ENCODE assay signal across 8 cellular contexts in the genomic region with DNA sequence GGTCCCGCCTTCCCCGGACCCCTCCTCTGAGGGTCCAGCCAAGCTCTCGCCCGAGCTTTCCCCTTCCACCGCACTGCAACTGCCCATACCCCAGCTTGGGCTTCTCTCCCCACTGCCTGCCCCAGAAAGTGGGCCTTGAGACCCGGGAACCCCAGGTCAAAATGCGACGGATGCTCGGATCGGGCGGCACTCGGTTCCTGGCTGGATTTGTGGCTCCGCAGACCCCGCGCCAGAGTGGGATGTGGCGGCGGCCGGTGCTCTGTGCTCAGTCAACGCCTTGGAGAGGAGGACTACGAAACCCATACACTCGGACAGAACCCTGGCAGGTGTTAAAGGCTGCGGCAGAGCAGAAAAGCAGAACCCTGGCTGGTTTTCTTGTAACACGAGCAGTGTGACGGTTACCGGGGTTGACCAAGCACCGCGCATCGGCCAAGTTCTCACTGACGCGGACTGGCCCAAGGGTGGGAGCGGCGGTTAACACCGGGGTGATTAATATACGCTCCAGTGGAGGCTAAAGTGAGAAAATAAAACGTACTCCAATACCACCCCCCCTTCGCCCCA. TPM values are rescaled to one million over a fixed set of nuclear protein-coding genes. Genes with fewer than 3 reads are reported as not detected.
DNase-seq lines count a peak whose midpoint lies in the region; ATAC-seq and TF ChIP-seq lines count a peak whose summit lies in the region.

No MANE protein-coding gene starts in this region.

- TF ChIP-seq CTCF in CD4-positive, alpha-beta T cell (IDR thresholded peaks at IDR 0.05): no peak
- TF ChIP-seq CTCF in colonic mucosa (IDR thresholded peaks at IDR 0.05): no peak

- no peaks in the 10 kb centered on the region for H3K36me3 Mint-ChIP-seq in CD4-positive, alpha-beta T cell (ENCODE audit: low read depth)
- H3K36me3 Mint-ChIP-seq in naive B cell: no peaks in the 10 kb centered on the region

- peak overlapping the region; percentile 12 for H3K4me3 ChIP-seq in colonic mucosa

- no peaks in the 10 kb centered on the region for H3K9me3 ChIP-seq in CD4-positive, alpha-beta T cell (ENCODE audit: control insufficient read depth, low read length)
- no peaks in the 10 kb centered on the region for H3K9me3 ChIP-seq in colonic mucosa

- H3K9me3 Mint-ChIP-seq in CD4-positive, alpha-beta T cell: no peaks in the 10 kb centered on the region
- no peaks in the 10 kb centered on the region for H3K9me3 Mint-ChIP-seq in naive B cell

- peak overlapping the region; percentile 57 to 62 for H3K9ac ChIP-seq in colonic mucosa (ENCODE audit: low read depth in 2 of 2, low read length in 2 of 2)

- peak overlapping the region; percentile 66 for H3K4me3 Mint-ChIP-seq in CD4-positive, alpha-beta T cell
- H3K4me3 Mint-ChIP-seq in naive B cell: peak overlapping the region; percentile 90 to 96 (median 94)

- peak overlapping the region; percentile 81 for H3K27ac Mint-ChIP-seq in CD4-positive, alpha-beta T cell
- H3K27ac Mint-ChIP-seq in naive B cell: peak overlapping the region; percentile 92 to 99 (median 97)

- CTCF ChIA-PET in CD4-positive, alpha-beta T cell (lab: Charles Lee): no interaction called here

- POLR2A ChIA-PET in CD4-positive, alpha-beta T cell (lab: Charles Lee): interaction anchor here (1.6 to 2.8 kb wide), 3 partner anchors 10 to 136 kb away, joined by 9 to 49 read pairs (median 14); no protein-coding TSS in a partner anchor

- no peaks in the 10 kb centered on the region for H3K36me3 ChIP-seq in colonic mucosa

- peaks cover 19% of the 10 kb centered on the region for H3K4me1 Mint-ChIP-seq in CD4-positive, alpha-beta T cell (ENCODE audit: low read depth)
- H3K4me1 Mint-ChIP-seq in naive B cell: peaks cover 12 to 24% (median 21%) of the 10 kb centered on the region in 3 donors

- H3K4me1 ChIP-seq in colonic mucosa: no peaks in the 10 kb centered on the region

- no peaks in the 10 kb centered on the region for H3K27me3 Mint-ChIP-seq in CD4-positive, alpha-beta T cell
- H3K27me3 Mint-ChIP-seq in naive B cell: no peaks in the 10 kb centered on the region

- no peak overlapping the region for H3K27ac ChIP-seq in CD4-positive, alpha-beta T cell (ENCODE audit: low read depth, low read length)
- no peak overlapping the region for H3K27ac ChIP-seq in colonic mucosa

- peak in 1 of 10 experiments; percentile 4 for DNase-seq in CD4-positive, alpha-beta T cell
- DNase-seq in colonic mucosa (no peak), naive B cell (peak; percentile 69), NCI-H226 (no peak), NCI-H1048 (lab: John Stamatoyannopoulos, UW) (no peak), RKO (ENCODE audit: low spot score) (no peak)

- ATAC-seq in CD4-positive, alpha-beta T cell (ENCODE audit: poor library complexity): no peak
- ATAC-seq in HG03354 (IDR thresholded peaks at IDR 0.05; ENCODE audit: poor library complexity, severe bottlenecking, unreplicated experiment) (peak; percentile 47), naive B cell (ENCODE audit: low read depth in 2 of 2) (peak; percentile 54 to 64), HG03442 (IDR thresholded peaks at IDR 0.05; ENCODE audit: unreplicated experiment) (no peak)

- no peaks in the 10 kb centered on the region for H3K27me3 ChIP-seq in CD4-positive, alpha-beta T cell (ENCODE audit: control insufficient read depth, insufficient read depth, low read length)
- H3K27me3 ChIP-seq in colonic mucosa: no peaks in the 10 kb centered on the region

- intact Hi-C loops in CD4-positive, alpha-beta T cell (cut with DNase I, micrococcal nuclease): loop anchor here (5.0 kb wide), 1 partner anchor 38 kb away; no protein-coding TSS in a partner anchor
- intact Hi-C loops in colonic mucosa (cut with DNase I): no loop called here

RNA-seq across cellular contexts. Expression of a gene that starts 0.9 kb away (rescaled TPM):
- 1 to 10 TPM; 9.5 to 9.7 TPM for total RNA-seq in CD4-positive, alpha-beta T cell
- 10 to 100 TPM in 1 of 2 donors, 1 to 10 TPM in 1; 6.2 to 10.2 TPM for total RNA-seq in colonic mucosa
- 1 to 10 TPM in 5 of 6 donors, under 1 TPM in 1; 0.54 to 5.6 (median 4.1) TPM for polyA plus RNA-seq in naive B cell (ENCODE audit: low read depth in 6 of 6)

RNA-seq across cellular contexts. Expression of a gene that starts 17.2 kb away (rescaled TPM):
- 1 to 10 TPM; 1.3 to 2.4 TPM for total RNA-seq in CD4-positive, alpha-beta T cell
- total RNA-seq in colonic mucosa: 1 to 10 TPM; 1.3 to 2.0 TPM
- 1 to 10 TPM in 5 of 6 donors, not detected in 1; 1.6 to 4.9 (median 2.4) TPM for polyA plus RNA-seq in naive B cell (ENCODE audit: low read depth in 6 of 6)

Comparison
In these comparisons a context has a peak if more than half of its experiments do, and no peak if none do; other contexts are left out.
1. ATAC-seq: peak in HG03354 (single experiment) and naive B cell (2 of 2); none in CD4-positive, alpha-beta T cell (single experiment) and HG03442 (single experiment).